9 cellular contexts compared by ENCODE assay signal in genomic region chr12:47775100-47775911, GRCh38. TPM values are rescaled to one million over a fixed set of nuclear protein-coding genes. Genes with fewer than 3 reads are reported as not detected.
DNase-seq lines count a peak whose midpoint lies in the region; ATAC-seq and TF ChIP-seq lines count a peak whose summit lies in the region.
"Had no signal": no experiment of that assay in that cellular context is flagged by ENCODE, and none has a peak within 500 bp of the region (broad histone marks: within the 10 kb centered on the region; RNA-seq: fewer than 3 reads in every experiment).

No MANE protein-coding gene starts in this region.

- peaks cover 33% of the 10 kb centered on the region for H3K79me2 ChIP-seq in MM.1S (ENCODE audit: low read length)

- intact Hi-C loops in adrenal gland (cut with DNase I), result loop anchor here in 1 of 2 donors (5.0 kb wide), 1 partner anchor 33 kb away; no protein-coding TSS in a partner anchor

- H3F3A ChIP-seq in MM.1S (ENCODE audit: insufficient read depth, low read length), result no peaks in the 10 kb centered on the region

- H3K9ac ChIP-seq in mesenchymal stem cell (ENCODE audit: low read length), result no peak overlapping the region
- no peak overlapping the region for H3K9ac ChIP-seq in MM.1S (ENCODE audit: low read length)

- H3K14ac ChIP-seq in mesenchymal stem cell (ENCODE audit: low read length in 2 of 2), result no peak overlapping the region

- H4K20me1 ChIP-seq in MM.1S (ENCODE audit: insufficient read depth, low read length), result no peaks in the 10 kb centered on the region

- no peak for TF ChIP-seq CTCF in adrenal gland (IDR thresholded peaks at IDR 0.05)
- no peak for TF ChIP-seq CTCF in MM.1S (IDR thresholded peaks at IDR 0.05; ENCODE audit: low read length)

- H3K36me3 ChIP-seq in adrenal gland (replicated peaks in 1 of 2) (no peaks in the 10 kb centered on the region), mesenchymal stem cell (ENCODE audit: control insufficient read depth in 1 of 2, insufficient read depth in 2 of 2, low read depth in 1 of 2, low read length in 2 of 2) (peaks cover 0 to 24% of the 10 kb centered on the region in 2 experiments), MM.1S (replicated peaks; ENCODE audit: insufficient read depth, low read length) (no peaks in the 10 kb centered on the region)

- no peak overlapping the region for H2BK5ac ChIP-seq in mesenchymal stem cell (ENCODE audit: low read depth, low read length, poor library complexity, severe bottlenecking)

- H2BK120ac ChIP-seq in mesenchymal stem cell (ENCODE audit: low read depth, low read length), result no peak overlapping the region

- peak overlapping the region in 1 of 2 experiments; percentile 12 for H2BK12ac ChIP-seq in mesenchymal stem cell (ENCODE audit: low read length in 2 of 2)

- H3K18ac ChIP-seq in mesenchymal stem cell (ENCODE audit: low read depth in 1 of 2, low read length in 2 of 2), result peak overlapping the region in 1 of 2 experiments; percentile 13

- H4K8ac ChIP-seq in mesenchymal stem cell (ENCODE audit: low read length), result peak overlapping the region; percentile 68

- no peak for TF ChIP-seq POLR2A in adrenal gland (IDR thresholded peaks at IDR 0.05)

- ATAC-seq in HG02852 (IDR thresholded peaks at IDR 0.05; ENCODE audit: unreplicated experiment) (no peak), HG02798 (IDR thresholded peaks at IDR 0.05; ENCODE audit: poor library complexity, unreplicated experiment) (no peak)

- H2AFZ ChIP-seq in mesenchymal stem cell (ENCODE audit: low read depth, low read length) (no peak overlapping the region), MM.1S (ENCODE audit: low read length) (no peak overlapping the region)

- H3K4me2 ChIP-seq in mesenchymal stem cell (ENCODE audit: low read length, poor library complexity, severe bottlenecking) (no peak overlapping the region), MM.1S (ENCODE audit: low read depth, low read length) (no peak overlapping the region)

- 70 to 74% (median 72%) methylated on average over 8 to 10 of the region's 10 CpGs for WGBS in adrenal gland, 4 donors
- 78% methylated on average over 10 of the region's 10 CpGs for WGBS in mesenchymal stem cell

- H3K23ac ChIP-seq in mesenchymal stem cell (ENCODE audit: low read length in 2 of 2), result no peak overlapping the region

- H3K79me1 ChIP-seq in mesenchymal stem cell (replicated peaks; ENCODE audit: low read length, poor library complexity, severe bottlenecking), result peaks cover 20% of the 10 kb centered on the region

- H2AK5ac ChIP-seq in mesenchymal stem cell (ENCODE audit: low read length, severe bottlenecking), result peak overlapping the region; percentile 40

- H3K9me3 ChIP-seq in adrenal gland (replicated peaks in 1 of 3) (no peaks in the 10 kb centered on the region), mesenchymal stem cell (ENCODE audit: control insufficient read depth, low read length) (no peaks in the 10 kb centered on the region), MM.1S (replicated peaks; ENCODE audit: insufficient read depth, low read length) (no peaks in the 10 kb centered on the region)

- no peak overlapping the region for H2BK15ac ChIP-seq in mesenchymal stem cell (ENCODE audit: low read depth, poor library complexity, severe bottlenecking)

- no peak overlapping the region for H3K4ac ChIP-seq in mesenchymal stem cell (ENCODE audit: low read depth in 1 of 2, low read length in 2 of 2)

- peak; percentile 32 for DNase-seq in A172 (ENCODE audit: low spot score)
- DNase-seq in HUDEP-2 (lab: John Stamatoyannopoulos, UW; ENCODE audit: unreplicated experiment in 76 of 76), result peak in 72 of 76 experiments; percentile 16 to 85 (median 58)
- DNase-seq in adrenal gland, result peak in 5 of 7 donors; percentile 50 to 74 (median 63)
- peak; percentile 44 for DNase-seq in mesenchymal stem cell
- no peak for DNase-seq in stimulated activated CD4-positive, alpha-beta T cell treated with anti-CD3 and anti-CD28 coated beads, Interleukin-12 subunit alpha, Interleukin-12 subunit beta, amount 100 ng/mL, for 4 hours
- DNase-seq in MM.1S, result no peak

- H4K91ac ChIP-seq in mesenchymal stem cell (ENCODE audit: low read length), result peak overlapping the region; percentile 79

- H3K4me1 ChIP-seq in adrenal gland (replicated peaks in 1 of 2) (peaks cover 42 to 66% of the 10 kb centered on the region in 2 donors), mesenchymal stem cell (ENCODE audit: control insufficient read depth, insufficient read depth, low read depth, low read length) (peaks cover 50% of the 10 kb centered on the region), MM.1S (ENCODE audit: low read length) (peaks cover 36% of the 10 kb centered on the region)

- H3K27me3 ChIP-seq in adrenal gland (no peaks in the 10 kb centered on the region), mesenchymal stem cell (ENCODE audit: control insufficient read depth in 1 of 2, insufficient read depth in 1 of 2, low read length in 2 of 2) (no peaks in the 10 kb centered on the region), MM.1S (replicated peaks; ENCODE audit: insufficient read depth, low read length) (no peaks in the 10 kb centered on the region)

- no peaks in the 10 kb centered on the region for H3K9me2 ChIP-seq in MM.1S (replicated peaks; ENCODE audit: insufficient read depth, low read length)

- H3K27ac ChIP-seq in adrenal gland (peak overlapping the region; percentile 22 to 83 (median 72)), mesenchymal stem cell (ENCODE audit: low read length, poor library complexity, severe bottlenecking) (no peak overlapping the region), MM.1S (ENCODE audit: low read length) (no peak overlapping the region)

- no peak overlapping the region for H3K4me3 ChIP-seq in adrenal gland
- no peak overlapping the region for H3K4me3 ChIP-seq in mesenchymal stem cell (ENCODE audit: insufficient read depth in 1 of 2, low read depth in 1 of 2, low read length in 2 of 2)
- no peak overlapping the region for H3K4me3 ChIP-seq in MM.1S (ENCODE audit: low read length)

RNA-seq across cellular contexts. Expression of gene SLC48A1, which starts 2.3 kb away (rescaled TPM):
- total RNA-seq in A172 (2014; rRNA removed; shearing (Covaris generic)), result 4.3 and 10.0 TPM in 2 replicates
- total RNA-seq in adrenal gland, result 10 to 100 TPM; 52.5 to 91.9 (median 73.6) TPM
- polyA plus RNA-seq in adrenal gland, result 10 to 100 TPM; 36.3 to 51.0 (median 44.8) TPM
- polyA plus RNA-seq in mesenchymal stem cell (2013, experiment 1 of 2), result 8.4 TPM
- 8.3 TPM for polyA plus RNA-seq in mesenchymal stem cell (2013, experiment 2 of 2)

RNA-seq across cellular contexts. Expression of gene RAPGEF3, which starts 16.6 kb away (rescaled TPM):
- total RNA-seq in A172 (2014; rRNA removed; shearing (Covaris generic)), result 1.3 and 1.4 TPM in 2 replicates
- total RNA-seq in adrenal gland, result 10 to 100 TPM in 3 of 8 donors, 1 to 10 TPM in 5; 2.4 to 14.6 (median 9.3) TPM
- 10 to 100 TPM in 2 of 3 donors, 1 to 10 TPM in 1; 1.4 to 69.4 (median 43.8) TPM for polyA plus RNA-seq in adrenal gland
- polyA plus RNA-seq in mesenchymal stem cell (2013, experiment 1 of 2), result 1.2 TPM
- polyA plus RNA-seq in mesenchymal stem cell (2013, experiment 2 of 2), result 1.2 TPM

RNA-seq across cellular contexts. Expression of gene HDAC7, which starts 44.4 kb away (rescaled TPM):
- 24.4 and 29.4 TPM in 2 replicates for total RNA-seq in A172 (2014; rRNA removed; shearing (Covaris generic))
- 100 to 1,000 TPM in 5 of 8 donors, 10 to 100 TPM in 3; 66.6 to 178 (median 147) TPM for total RNA-seq in adrenal gland
- polyA plus RNA-seq in adrenal gland, result 100 to 1,000 TPM; 110 to 184 (median 164) TPM
- polyA plus RNA-seq in mesenchymal stem cell (2013, experiment 1 of 2), result 50.4 TPM
- polyA plus RNA-seq in mesenchymal stem cell (2013, experiment 2 of 2), result 47.9 TPM

RNA-seq across cellular contexts. Expression of gene ENDOU, which starts 50.0 kb away (rescaled TPM):
- total RNA-seq in A172 (2014; rRNA removed; shearing (Covaris generic)), result not detected in 2 replicates
- total RNA-seq in adrenal gland, result 1 to 10 TPM in 3 of 8 donors, under 1 TPM in 2, not detected in 3; 0.18 to 2.6 (median 1.1) TPM
- polyA plus RNA-seq in adrenal gland, result under 1 TPM; 0.11 to 0.51 (median 0.16) TPM
- not detected for polyA plus RNA-seq in mesenchymal stem cell (2013, experiment 1 of 2)
- polyA plus RNA-seq in mesenchymal stem cell (2013, experiment 2 of 2), result not detected
- total RNA-seq: glomerular endothelial cell had no signal

Comparison
In these comparisons a context has a peak if more than half of its experiments do, and no peak if none do; other contexts are left out.
1. DNase-seq: peak in A172 (single experiment), HUDEP-2 (72 of 76), adrenal gland (5 of 7) and mesenchymal stem cell (single experiment); none in stimulated activated CD4-positive, alpha-beta T cell treated with anti-CD3 and anti-CD28 coated beads, Interleukin-12 subunit alpha, Interleukin-12 subunit beta, amount 100 ng/mL, for 4 hours (single experiment) and MM.1S (single experiment).
2. H3K27ac ChIP-seq: peak in adrenal gland (5 of 5); none in mesenchymal stem cell (single experiment) and MM.1S (single experiment).